16 cellular contexts compared by ENCODE assay signal in the genomic region with DNA sequence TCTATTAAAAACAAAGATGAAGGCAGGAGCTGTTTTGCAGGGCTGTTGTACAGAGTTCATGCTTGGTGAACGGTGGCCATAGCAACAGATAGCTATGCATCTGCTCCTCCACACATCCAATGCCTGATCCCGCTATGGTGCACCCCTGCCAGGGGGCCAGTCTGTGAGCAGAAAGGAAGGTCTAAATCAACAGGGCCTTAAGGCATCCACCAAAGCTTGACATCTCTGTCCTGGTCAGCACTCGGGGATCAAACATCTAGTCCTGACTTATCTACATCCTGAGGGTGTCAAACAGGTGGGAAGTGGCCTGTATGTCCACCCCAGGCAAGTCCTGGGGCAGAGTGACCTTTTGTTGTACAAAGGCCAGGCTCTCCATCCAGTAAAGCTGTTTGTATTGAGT. TPM values are rescaled to one million over a fixed set of nuclear protein-coding genes. Genes with fewer than 3 reads are reported as not detected.
A peak's percentile ranks its signal among the peaks of the same experiment; 100 is the strongest.
DNase-seq lines count a peak whose midpoint lies in the region; TF ChIP-seq lines count a peak whose summit lies in the region.
"Had no signal": no experiment of that assay in that cellular context is flagged by ENCODE, and none has a peak within 500 bp of the region (broad histone marks: within the 10 kb centered on the region; RNA-seq: fewer than 3 reads in every experiment).

No MANE protein-coding gene starts in this region.

- intact Hi-C loops in dorsolateral prefrontal cortex (cut with DNase I) = loop anchor here in 1 of 2 donors (2.0 to 5.0 kb wide), 2 partner anchors 47 to 70 kb away; no protein-coding TSS in a partner anchor

- H3K4me3 ChIP-seq in dorsolateral prefrontal cortex = no peak overlapping the region
- H3K4me3 ChIP-seq in neural progenitor cell = no peak overlapping the region

- H3K27me3 Mint-ChIP-seq in neural progenitor cell (ENCODE audit: insufficient read depth, low read depth) = peaks cover 6% of the 10 kb centered on the region
- H3K27me3 Mint-ChIP-seq: stimulated activated naive CD8-positive, alpha-beta T cell treated with anti-CD3 and anti-CD28 coated beads, Interleukin-15, Interleukin-2, amounts not matched to agents 100 ng/mL and 50 ng/mL, for 24 hours had no signal

- peaks cover 4% of the 10 kb centered on the region for H3K9me3 Mint-ChIP-seq in neural progenitor cell
- H3K9me3 Mint-ChIP-seq: CD14-positive monocyte; stimulated activated naive CD8-positive, alpha-beta T cell treated with anti-CD3 and anti-CD28 coated beads, Interleukin-15, Interleukin-2, amounts not matched to agents 100 ng/mL and 50 ng/mL, for 24 hours; T-helper 1 cell treated with Interleukin-12 subunit alpha and Interleukin-12 subunit beta and Interleukin-4 antibody, amounts not matched to agents 30 μg/mL and 1 μg/mL, for 36 hours had no signal

- H3K9me3 ChIP-seq in neural progenitor cell (ENCODE audit: low read depth) = no peaks in the 10 kb centered on the region

- DNase-seq in NCI-H1092 treated with DMSO at 0.1 percent for 48 hours (lab: John Stamatoyannopoulos, UW) (peak; percentile 16), NCI-H1092 (lab: John Stamatoyannopoulos, UW) (no peak), DMS 273 treated with DMSO at 0.1 percent for 48 hours (lab: John Stamatoyannopoulos, UW) (peak; percentile 62), dorsolateral prefrontal cortex (peak in 2 of 10 donors; percentile 23 to 26), neural progenitor cell (ENCODE audit: low spot score) (no peak), MV-4-11 (lab: John Stamatoyannopoulos, UW) (no peak), RKO (ENCODE audit: low spot score) (no peak), CD1c-positive myeloid dendritic cell (ENCODE audit: extremely low spot score) (no peak)
- DNase-seq: activated CD4-positive, CD25-positive, alpha-beta regulatory T cell; activated naive CD4-positive, alpha-beta T cell; brain microvascular endothelial cell; RPMI8226 had no signal

- H3F3A ChIP-seq in neural progenitor cell (ENCODE audit: low read depth) = no peaks in the 10 kb centered on the region

- no peak overlapping the region for H3K9ac ChIP-seq in neural progenitor cell
- H3K9ac ChIP-seq: parathyroid adenoma had no signal

- H3K27ac ChIP-seq in dorsolateral prefrontal cortex (peak overlapping the region in 56 of 59 donors; percentile 21 to 93 (median 85)), neural progenitor cell (no peak overlapping the region)
- H3K27ac ChIP-seq: brain microvascular endothelial cell, parathyroid adenoma had no signal

- H3K36me3 Mint-ChIP-seq in neural progenitor cell = peaks cover 17% of the 10 kb centered on the region
- H3K36me3 Mint-ChIP-seq: CD14-positive monocyte had no signal

- peak overlapping the region; percentile 99 for H3K27ac Mint-ChIP-seq in neural progenitor cell
- H3K27ac Mint-ChIP-seq: CD14-positive monocyte; stimulated activated naive CD8-positive, alpha-beta T cell treated with anti-CD3 and anti-CD28 coated beads, Interleukin-15, Interleukin-2, amounts not matched to agents 100 ng/mL and 50 ng/mL, for 24 hours; T-helper 1 cell treated with Interleukin-12 subunit alpha and Interleukin-12 subunit beta and Interleukin-4 antibody, amounts not matched to agents 30 μg/mL and 1 μg/mL, for 36 hours had no signal

- H3K36me3 ChIP-seq in neural progenitor cell = no peaks in the 10 kb centered on the region
- H3K36me3 ChIP-seq: brain microvascular endothelial cell had no signal

- H3K4me1 ChIP-seq in neural progenitor cell = peaks cover 26% of the 10 kb centered on the region
- H3K4me1 ChIP-seq: parathyroid adenoma had no signal

- H3K4me1 Mint-ChIP-seq in neural progenitor cell = peaks cover 84% of the 10 kb centered on the region
- H3K4me1 Mint-ChIP-seq: CD14-positive monocyte had no signal

- TF ChIP-seq CTCF in dorsolateral prefrontal cortex (IDR thresholded peaks at IDR 0.05 in 54 of 56, conservative IDR thresholded peaks at IDR 0.05 in 2 of 56; ENCODE audit: low read depth in 1 of 56, partially characterized antibody in 56 of 56) = no peak
- no peak for TF ChIP-seq CTCF in neural progenitor cell (IDR thresholded peaks at IDR 0.05)

- no peak overlapping the region for H2AFZ ChIP-seq in neural progenitor cell (replicated peaks)
- H2AFZ ChIP-seq: parathyroid adenoma had no signal

- peak overlapping the region; percentile 27 for H3K4me2 ChIP-seq in neural progenitor cell

- no peaks in the 10 kb centered on the region for H4K20me1 ChIP-seq in neural progenitor cell (ENCODE audit: low read depth)

- no peaks in the 10 kb centered on the region for H3K27me3 ChIP-seq in dorsolateral prefrontal cortex
- H3K27me3 ChIP-seq in neural progenitor cell = no peaks in the 10 kb centered on the region
- H3K27me3 ChIP-seq: brain microvascular endothelial cell had no signal

- H3K4me3 Mint-ChIP-seq in neural progenitor cell = peak overlapping the region; percentile 63
- H3K4me3 Mint-ChIP-seq: CD14-positive monocyte; stimulated activated naive CD8-positive, alpha-beta T cell treated with anti-CD3 and anti-CD28 coated beads, Interleukin-15, Interleukin-2, amounts not matched to agents 100 ng/mL and 50 ng/mL, for 24 hours; T-helper 1 cell treated with Interleukin-12 subunit alpha and Interleukin-12 subunit beta and Interleukin-4 antibody, amounts not matched to agents 30 μg/mL and 1 μg/mL, for 36 hours had no signal

- no peaks in the 10 kb centered on the region for H3K79me2 ChIP-seq in neural progenitor cell (ENCODE audit: low read depth)
- H3K79me2 ChIP-seq: parathyroid adenoma had no signal

RNA-seq across cellular contexts. Expression of a gene that starts 36.3 kb away (rescaled TPM):
- total RNA-seq in dorsolateral prefrontal cortex (1,000 to 10,000 TPM in 9 of 120 experiments, 100 to 1,000 TPM in 111; 391 to 1,132 (median 804) TPM), neural progenitor cell (ENCODE audit: low replicate concordance) (23.9 and 26.1 TPM in 2 replicates)

Comparison
In these comparisons a context has a peak if more than half of its experiments do, and no peak if none do; other contexts are left out.
1. DNase-seq: peak in NCI-H1092 treated with DMSO at 0.1 percent for 48 hours (single experiment) and DMS 273 treated with DMSO at 0.1 percent for 48 hours (single experiment); none in NCI-H1092 (single experiment), neural progenitor cell (single experiment), MV-4-11 (single experiment), RKO (single experiment) and CD1c-positive myeloid dendritic cell (single experiment).
2. RNA of a gene that starts 36.3 kb away (total RNA-seq): 391 to 1,132 TPM in dorsolateral prefrontal cortex; 23.9 to 26.1 TPM in neural progenitor cell; every median in the first group is over 10 times any median in the second.